Comparison of ENCODE assay signal across 27 cellular contexts in the genomic region with DNA sequence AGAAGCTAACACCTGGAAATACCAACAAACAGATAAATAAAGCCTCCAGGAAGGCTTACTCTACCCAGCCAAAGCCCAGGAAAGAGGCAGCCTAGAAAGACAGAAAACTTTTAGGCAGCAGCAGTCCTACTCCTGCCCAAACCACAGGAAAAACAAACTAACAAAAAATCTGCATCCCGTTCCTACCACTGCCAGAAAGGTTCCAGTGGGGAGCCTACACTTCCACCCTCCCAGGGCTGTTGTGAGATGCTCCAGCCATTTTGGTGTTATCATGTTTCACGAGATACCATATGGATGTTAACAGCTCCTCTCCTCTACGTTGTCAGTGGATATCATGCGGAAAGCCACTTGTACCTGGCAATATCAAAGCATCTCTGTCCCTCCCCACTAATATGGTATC.
"Had no signal": no experiment of that assay in that cellular context is flagged by ENCODE, and none has a peak within 500 bp of the region (broad histone marks: within the 10 kb centered on the region; RNA-seq: fewer than 3 reads in every experiment).

No MANE protein-coding gene starts in this region.

- H3K9me3 ChIP-seq: body of pancreas had no signal

- DNase-seq: activated B cell treated with CpG ODN at 0.5 μM for 24 hours; activated CD4-positive, alpha-beta memory T cell treated with anti-CD3 and anti-CD28 coated beads, Interleukin-2, amount 10 ng/mL, durations not matched to agents 7 days and 5 days; activated CD4-positive, alpha-beta T cell treated with anti-CD3 and anti-CD28 coated beads for 48 hours; activated CD8-positive, alpha-beta memory T cell treated with anti-CD3 and anti-CD28 coated beads for 24 hours; activated effector memory CD4-positive, alpha-beta T cell treated with Interleukin-2 at 50 U/mL for 16 hours; activated gamma-delta T cell treated with Interleukin-2 at 50 U/mL for 16 hours; activated naive CD4-positive, alpha-beta T cell treated with anti-CD3 and anti-CD28 coated beads, Interleukin-2, amount 50 U/mL, for 16 hours; activated naive CD4-positive, alpha-beta T cell treated with Interleukin-2 at 50 U/mL for 16 hours; activated T-cell treated with anti-CD3 and anti-CD28 coated beads, Interleukin-2, amount 50 U/mL, for 4 hours; amniotic stem cell; anterior cingulate cortex; body of pancreas; caudate nucleus; cortex of kidney; dermis blood vessel endothelial cell; effector CD8-positive, alpha-beta T cell; foreskin fibroblast; hippocampal formation; T1000; WERI-Rb-1 had no signal

- H3K4me1 ChIP-seq: body of pancreas had no signal

- H3K27ac ChIP-seq: body of pancreas, epithelial cell of prostate, WERI-Rb-1 had no signal

- FAIRE-seq: colon, endometrium, endothelial cell of umbilical vein, frontal cortex had no signal

- H3K4me3 ChIP-seq: body of pancreas had no signal

- ATAC-seq: activated CD4-positive, CD25-positive, alpha-beta regulatory T cell treated with anti-CD3 and anti-CD28 coated beads, Interleukin-2, amount 50 U/mL, for 24 hours; activated T-cell treated with anti-CD3 and anti-CD28 coated beads, Interleukin-2, amount 50 U/mL, for 4 hours; activated T-helper 17 cell treated with anti-CD3 and anti-CD28 coated beads, Interleukin-2, amount 50 U/mL, for 72 hours; body of pancreas had no signal

- H3K36me3 ChIP-seq: WERI-Rb-1 had no signal
